18 cellular contexts compared by ENCODE assay signal in genomic region chr16:51734220-51734619, GRCh38.
"Had no signal": no experiment of that assay in that cellular context is flagged by ENCODE, and none has a peak within 500 bp of the region (broad histone marks: within the 10 kb centered on the region; RNA-seq: fewer than 3 reads in every experiment).

No MANE protein-coding gene starts in this region.

- FAIRE-seq: astrocyte, bronchial epithelial cell, frontal cortex had no signal

- H3K4me1 Mint-ChIP-seq: activated CD8-positive, alpha-beta memory T cell treated with anti-CD3 and anti-CD28 coated beads, Interleukin-2, amount 10 ng/mL, durations not matched to agents 7 days and 5 days; activated naive CD4-positive, alpha-beta T cell treated with anti-CD3 and anti-CD28 coated beads, Interleukin-2, amount 10 ng/mL, durations not matched to agents 7 days and 5 days; immature natural killer cell; natural killer cell; stimulated activated memory B cell treated with anti-CD40 and anti-IgM and Interleukin-4, amounts not matched to agents 10 μg/mL and 1 μg/mL and 100 μg/mL, for 72 hours had no signal

- H3K27ac Mint-ChIP-seq: activated CD8-positive, alpha-beta memory T cell treated with anti-CD3 and anti-CD28 coated beads, Interleukin-2, amount 10 ng/mL, durations not matched to agents 7 days and 5 days; activated naive CD4-positive, alpha-beta T cell treated with anti-CD3 and anti-CD28 coated beads, Interleukin-2, amount 10 ng/mL, durations not matched to agents 7 days and 5 days; dendritic cell treated with granulocyte-macrophage colony-stimulating factor and Interleukin-4, amounts not matched to agents 40 ng/mL and 50 ng/mL, for 4 days; immature natural killer cell; natural killer cell; stimulated activated memory B cell treated with anti-CD40 and anti-IgM and Interleukin-4, amounts not matched to agents 10 μg/mL and 1 μg/mL and 100 μg/mL, for 72 hours had no signal

- H3K4me3 ChIP-seq: heart left ventricle, right atrium auricular region had no signal

- H3K36me3 ChIP-seq: heart left ventricle, right atrium auricular region, WERI-Rb-1 had no signal

- H3K9me3 Mint-ChIP-seq: dendritic cell treated with granulocyte-macrophage colony-stimulating factor and Interleukin-4, amounts not matched to agents 40 ng/mL and 50 ng/mL, for 4 days had no signal

- H3K9me3 ChIP-seq: heart left ventricle, right atrium auricular region had no signal

- H3K27me3 ChIP-seq: heart left ventricle, right atrium auricular region had no signal

- H3K27me3 Mint-ChIP-seq: activated CD8-positive, alpha-beta memory T cell treated with anti-CD3 and anti-CD28 coated beads, Interleukin-2, amount 10 ng/mL, durations not matched to agents 7 days and 5 days; activated naive CD4-positive, alpha-beta T cell treated with anti-CD3 and anti-CD28 coated beads, Interleukin-2, amount 10 ng/mL, durations not matched to agents 7 days and 5 days; dendritic cell treated with granulocyte-macrophage colony-stimulating factor and Interleukin-4, amounts not matched to agents 40 ng/mL and 50 ng/mL, for 4 days; stimulated activated memory B cell treated with anti-CD40 and anti-IgM and Interleukin-4, amounts not matched to agents 10 μg/mL and 1 μg/mL and 100 μg/mL, for 72 hours had no signal

- H3K4me3 Mint-ChIP-seq: activated CD8-positive, alpha-beta memory T cell treated with anti-CD3 and anti-CD28 coated beads, Interleukin-2, amount 10 ng/mL, durations not matched to agents 7 days and 5 days; activated naive CD4-positive, alpha-beta T cell treated with anti-CD3 and anti-CD28 coated beads, Interleukin-2, amount 10 ng/mL, durations not matched to agents 7 days and 5 days; dendritic cell treated with granulocyte-macrophage colony-stimulating factor and Interleukin-4, amounts not matched to agents 40 ng/mL and 50 ng/mL, for 4 days; immature natural killer cell; natural killer cell; stimulated activated memory B cell treated with anti-CD40 and anti-IgM and Interleukin-4, amounts not matched to agents 10 μg/mL and 1 μg/mL and 100 μg/mL, for 72 hours had no signal

- ATAC-seq: activated CD8-positive, alpha-beta memory T cell treated with anti-CD3 and anti-CD28 coated beads, Interleukin-2, amount 10 ng/mL, durations not matched to agents 7 days and 5 days; heart left ventricle; natural killer cell; stimulated activated memory B cell treated with anti-CD40 and anti-IgM and Interleukin-4, amounts not matched to agents 10 μg/mL and 1 μg/mL and 100 μg/mL, for 72 hours had no signal

- H3K4me1 ChIP-seq: heart left ventricle, right atrium auricular region had no signal

- H3K27ac ChIP-seq: heart left ventricle, right atrium auricular region, WERI-Rb-1 had no signal

- DNase-seq: activated CD4-positive, alpha-beta T cell treated with anti-CD3 and anti-CD28 coated beads, Interleukin-2, amount 50 U/mL, for 48 hours; activated CD8-positive, alpha-beta memory T cell treated with anti-CD3 and anti-CD28 coated beads, Interleukin-2, amount 10 ng/mL, durations not matched to agents 7 days and 5 days; activated naive CD4-positive, alpha-beta T cell treated with anti-CD3 and anti-CD28 coated beads, Interleukin-2, amount 10 ng/mL, durations not matched to agents 7 days and 5 days; activated T-cell treated with anti-CD3 and anti-CD28 coated beads, Interleukin-2, amount 50 U/mL, for 1 hour; effector memory CD4-positive, alpha-beta T cell; heart left ventricle; immature natural killer cell; mesendoderm; natural killer cell; occipital lobe; stimulated activated CD4-positive, alpha-beta T cell treated with anti-CD3 and anti-CD28 coated beads, Interleukin-2, amount 100 ng/mL, for 48 hours; WERI-Rb-1 had no signal

- H3K36me3 Mint-ChIP-seq: activated CD8-positive, alpha-beta memory T cell treated with anti-CD3 and anti-CD28 coated beads, Interleukin-2, amount 10 ng/mL, durations not matched to agents 7 days and 5 days; activated naive CD4-positive, alpha-beta T cell treated with anti-CD3 and anti-CD28 coated beads, Interleukin-2, amount 10 ng/mL, durations not matched to agents 7 days and 5 days; immature natural killer cell; natural killer cell; stimulated activated memory B cell treated with anti-CD40 and anti-IgM and Interleukin-4, amounts not matched to agents 10 μg/mL and 1 μg/mL and 100 μg/mL, for 72 hours had no signal
